ENCODE assay signal across 11 cellular contexts in the genomic region with DNA sequence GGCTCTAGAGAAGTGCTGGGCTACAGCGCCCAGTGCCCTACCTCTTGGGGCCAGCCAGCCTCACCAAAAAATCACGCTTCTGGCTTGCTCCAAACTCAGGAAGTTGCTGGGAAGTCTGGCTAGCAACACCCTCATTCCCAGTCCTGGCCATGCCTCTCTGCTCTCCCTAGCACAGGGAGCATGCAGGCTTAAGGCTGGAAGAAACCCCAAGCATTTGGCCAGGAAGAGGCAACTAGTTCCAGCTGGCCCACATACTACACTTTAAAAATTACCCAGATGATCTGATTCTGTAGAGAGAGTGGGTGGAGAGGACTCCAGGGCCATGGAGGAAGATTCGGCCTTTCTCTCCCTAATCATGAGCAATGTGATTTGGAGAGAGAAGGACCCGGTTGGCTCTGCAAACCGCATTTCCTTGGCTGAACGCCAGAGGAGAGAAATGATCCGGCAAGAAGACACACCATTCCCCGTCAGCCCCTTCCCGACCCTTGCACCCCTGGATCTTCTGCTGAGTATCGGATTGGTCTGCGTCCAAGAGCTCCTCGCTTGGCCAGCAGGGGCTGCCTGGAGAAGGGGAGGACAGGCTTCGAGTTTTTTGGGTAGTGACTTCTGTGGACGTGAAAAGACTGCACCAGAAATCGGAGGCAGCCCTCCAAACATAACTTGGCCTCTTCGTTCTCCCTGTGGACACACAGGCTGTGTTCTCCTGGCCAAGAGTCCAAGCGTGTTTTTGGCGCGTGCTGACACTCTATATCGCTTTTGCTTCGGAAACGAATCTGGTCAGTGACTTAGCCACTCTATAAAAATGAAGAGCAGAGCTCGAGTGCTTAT.
A peak's percentile ranks its signal among the peaks of the same experiment; 100 is the strongest.
DNase-seq lines count a peak whose midpoint lies in the region; ATAC-seq and TF ChIP-seq lines count a peak whose summit lies in the region.
"Had no signal": no experiment of that assay in that cellular context is flagged by ENCODE, and none has a peak within 500 bp of the region (broad histone marks: within the 10 kb centered on the region; RNA-seq: fewer than 3 reads in every experiment).

No MANE protein-coding gene starts in this region.

- peak; percentile 34 for DNase-seq in AG08395 (ENCODE audit: low spot score)
- DNase-seq in adipocyte (ENCODE audit: low read depth) = no peak
- peak; percentile 78 for DNase-seq in cardiac septum (ENCODE audit: low spot score)
- peak in 45 of 56 donors; percentile 5 to 62 (median 29) for DNase-seq in nucleus accumbens (lab: John Stamatoyannopoulos, UW)
- DNase-seq in activated T-helper 2 cell treated with anti-CD3 and anti-CD28 coated beads, Interferon-gamma antibody, Interleukin-2, Interleukin-4, amounts not matched to agents 10 μg/mL and 5 μg/mL and 100 μg/mL, durations not matched to agents 14 hours and 24 hours and 36 hours (ENCODE audit: low spot score) = no peak
- no peak for DNase-seq in foreskin keratinocyte
- DNase-seq: NCI-H524 had no signal

- no peaks in the 10 kb centered on the region for H3K9me3 ChIP-seq in adipocyte (ENCODE audit: control insufficient read depth, low read length)
- H3K9me3 ChIP-seq: BLaER1 treated with 17β-estradiol and CSF1 and Interleukin-3, amounts not matched to agents 10 nM and 100 nM had no signal

- H3K27ac Mint-ChIP-seq in activated T-helper 2 cell treated with anti-CD3 and anti-CD28 coated beads, Interferon-gamma antibody, Interleukin-2, Interleukin-4, amounts not matched to agents 10 μg/mL and 5 μg/mL and 100 μg/mL, durations not matched to agents 14 hours and 24 hours and 36 hours = no peak overlapping the region

- H3K9ac ChIP-seq in adipocyte (ENCODE audit: low read length) = peak overlapping the region; percentile 82
- H3K9ac ChIP-seq: BLaER1 treated with 17β-estradiol and CSF1 and Interleukin-3, amounts not matched to agents 10 nM and 100 nM had no signal

- intact Hi-C loops in cardiac septum (cut with DNase I) = loop anchor here (2.0 to 10.0 kb wide), 3 partner anchors 177 to 1095 kb away; a partner anchor contains a TSS
- intact Hi-C loops in activated T-helper 2 cell treated with anti-CD3 and anti-CD28 coated beads, Interferon-gamma antibody, Interleukin-2, Interleukin-4, amounts not matched to agents 10 μg/mL and 5 μg/mL and 100 μg/mL, durations not matched to agents 14 hours and 24 hours and 36 hours (cut with micrococcal nuclease) = loop anchor here (2.0 to 10.0 kb wide), 2 partner anchors 1579 to 1961 kb away; no protein-coding TSS in a partner anchor

- no peak overlapping the region for H3K27ac ChIP-seq in foreskin keratinocyte
- H3K27ac ChIP-seq: BLaER1 treated with 17β-estradiol and CSF1 and Interleukin-3, amounts not matched to agents 10 nM and 100 nM; epithelial cell of prostate had no signal

- H3K27me3 ChIP-seq in adipocyte (replicated peaks; ENCODE audit: control insufficient read depth, insufficient read depth, low read length) (no peaks in the 10 kb centered on the region), foreskin keratinocyte (no peaks in the 10 kb centered on the region)
- H3K27me3 ChIP-seq: BLaER1 treated with 17β-estradiol and CSF1 and Interleukin-3, amounts not matched to agents 10 nM and 100 nM had no signal

- H3K4me1 ChIP-seq in adipocyte (ENCODE audit: control insufficient read depth, insufficient read depth, low read length) = peaks cover 32% of the 10 kb centered on the region
- no peaks in the 10 kb centered on the region for H3K4me1 ChIP-seq in foreskin keratinocyte

- H3K36me3 Mint-ChIP-seq in activated T-helper 2 cell treated with anti-CD3 and anti-CD28 coated beads, Interferon-gamma antibody, Interleukin-2, Interleukin-4, amounts not matched to agents 10 μg/mL and 5 μg/mL and 100 μg/mL, durations not matched to agents 14 hours and 24 hours and 36 hours (ENCODE audit: low read depth) = no peaks in the 10 kb centered on the region

- no peaks in the 10 kb centered on the region for H3K36me3 ChIP-seq in adipocyte (ENCODE audit: control insufficient read depth, insufficient read depth, low read length, severe bottlenecking)
- H3K36me3 ChIP-seq: BLaER1 treated with 17β-estradiol and CSF1 and Interleukin-3, amounts not matched to agents 10 nM and 100 nM had no signal

- TF ChIP-seq CTCF in foreskin keratinocyte (conservative IDR thresholded peaks at IDR 0.05) = no peak

- no peaks in the 10 kb centered on the region for H3K27me3 Mint-ChIP-seq in activated T-helper 2 cell treated with anti-CD3 and anti-CD28 coated beads, Interferon-gamma antibody, Interleukin-2, Interleukin-4, amounts not matched to agents 10 μg/mL and 5 μg/mL and 100 μg/mL, durations not matched to agents 14 hours and 24 hours and 36 hours (ENCODE audit: low read depth)

- ATAC-seq in foreskin keratinocyte = no peak
- ATAC-seq in GM18909 (IDR thresholded peaks at IDR 0.05; ENCODE audit: poor library complexity, unreplicated experiment) = no peak
- no peak for ATAC-seq in GM19023 (IDR thresholded peaks at IDR 0.05; ENCODE audit: unreplicated experiment)

- peak overlapping the region; percentile 79 for H3K4me3 ChIP-seq in adipocyte (ENCODE audit: low read length)
- H3K4me3 ChIP-seq: BLaER1 treated with 17β-estradiol and CSF1 and Interleukin-3, amounts not matched to agents 10 nM and 100 nM had no signal

- no peaks in the 10 kb centered on the region for H3K9me3 Mint-ChIP-seq in activated T-helper 2 cell treated with anti-CD3 and anti-CD28 coated beads, Interferon-gamma antibody, Interleukin-2, Interleukin-4, amounts not matched to agents 10 μg/mL and 5 μg/mL and 100 μg/mL, durations not matched to agents 14 hours and 24 hours and 36 hours

- no peaks in the 10 kb centered on the region for H3K4me1 Mint-ChIP-seq in activated T-helper 2 cell treated with anti-CD3 and anti-CD28 coated beads, Interferon-gamma antibody, Interleukin-2, Interleukin-4, amounts not matched to agents 10 μg/mL and 5 μg/mL and 100 μg/mL, durations not matched to agents 14 hours and 24 hours and 36 hours (ENCODE audit: low read depth)

- H3K4me3 Mint-ChIP-seq in activated T-helper 2 cell treated with anti-CD3 and anti-CD28 coated beads, Interferon-gamma antibody, Interleukin-2, Interleukin-4, amounts not matched to agents 10 μg/mL and 5 μg/mL and 100 μg/mL, durations not matched to agents 14 hours and 24 hours and 36 hours (ENCODE audit: low read depth) = no peak overlapping the region

Comparison
In these comparisons a context has a peak if more than half of its experiments do, and no peak if none do; other contexts are left out.
1. DNase-seq: peak in AG08395 (single experiment), cardiac septum (single experiment) and nucleus accumbens (45 of 56); none in adipocyte (single experiment), activated T-helper 2 cell treated with anti-CD3 and anti-CD28 coated beads, Interferon-gamma antibody, Interleukin-2, Interleukin-4, amounts not matched to agents 10 μg/mL and 5 μg/mL and 100 μg/mL, durations not matched to agents 14 hours and 24 hours and 36 hours (single experiment) and foreskin keratinocyte (0 of 2).